In genomic region chr5:859391-859790, GRCh38 we compare ENCODE assay signal across 19 cellular contexts. TPM values are rescaled to one million over a fixed set of nuclear protein-coding genes. Genes with fewer than 3 reads are reported as not detected.
A peak's percentile ranks its signal among the peaks of the same experiment; 100 is the strongest.
DNase-seq lines count a peak whose midpoint lies in the region; ATAC-seq and TF ChIP-seq lines count a peak whose summit lies in the region.
"Had no signal": no experiment of that assay in that cellular context is flagged by ENCODE, and none has a peak within 500 bp of the region (broad histone marks: within the 10 kb centered on the region; RNA-seq: fewer than 3 reads in every experiment).

No MANE protein-coding gene starts in this region.

- no peak overlapping the region for H3K4me3 Mint-ChIP-seq in GM23338
- H3K4me3 Mint-ChIP-seq in endodermal cell: no peak overlapping the region
- H3K4me3 Mint-ChIP-seq in neural crest cell: no peak overlapping the region
- H3K4me3 Mint-ChIP-seq: CD4-positive, CD25-positive, alpha-beta regulatory T cell had no signal

- H3K9me2 ChIP-seq in GM23338 (ENCODE audit: insufficient read depth): no peaks in the 10 kb centered on the region

- no peak for ATAC-seq in GM23338
- ATAC-seq in HG03159 (IDR thresholded peaks at IDR 0.05; ENCODE audit: unreplicated experiment): no peak

- WGBS in endodermal cell (ENCODE audit: insufficient coverage in 1 of 2, insufficient read length in 1 of 2), 2 experiments: 93 to 94% methylated on average over 14 to 16 of the region's 16 CpGs

- H3K36me3 Mint-ChIP-seq in GM23338 (ENCODE audit: low read depth): peaks cover 15% of the 10 kb centered on the region
- H3K36me3 Mint-ChIP-seq in endodermal cell (ENCODE audit: low read depth): peaks cover 17% of the 10 kb centered on the region
- H3K36me3 Mint-ChIP-seq in neural crest cell (ENCODE audit: low read depth): no peaks in the 10 kb centered on the region

- H3K9me3 Mint-ChIP-seq in GM23338 (no peaks in the 10 kb centered on the region; the same call in 2 of the 3 replicates), endodermal cell (no peaks in the 10 kb centered on the region), neural crest cell (no peaks in the 10 kb centered on the region)

- H3K27ac ChIP-seq in GM23338 (ENCODE audit: low read depth): 0 out of 2 replicates have a peak overlapping the region, but pooled peaks have one; percentile 39
- peak overlapping the region; percentile 66 for H3K27ac ChIP-seq in RWPE1
- no peak overlapping the region for H3K27ac ChIP-seq in endodermal cell (ENCODE audit: low read depth, low read length)
- H3K27ac ChIP-seq: SK-N-MC had no signal

- H3K27me3 ChIP-seq in GM23338 (ENCODE audit: insufficient read depth): no peaks in the 10 kb centered on the region
- no peaks in the 10 kb centered on the region for H3K27me3 ChIP-seq in endodermal cell (ENCODE audit: control insufficient read depth, insufficient read depth, low read length, poor library complexity, severe bottlenecking)

- CTCF ChIA-PET in RWPE1 (lab: Yijun Ruan, JAX): no interaction called here

- H3K4me1 ChIP-seq in GM23338 (ENCODE audit: insufficient read depth) (no peaks in the 10 kb centered on the region), endodermal cell (ENCODE audit: control insufficient read depth, insufficient read depth, low read length) (no peaks in the 10 kb centered on the region)
- H3K4me1 ChIP-seq: HAP-1 had no signal

- no peak overlapping the region for H3K4me2 ChIP-seq in GM23338

- H3K9ac ChIP-seq in endodermal cell (ENCODE audit: extremely low read depth, low read length, poor library complexity, severe bottlenecking): no peak overlapping the region

- H3K36me3 ChIP-seq in GM23338 (ENCODE audit: insufficient read depth) (peaks cover 4% of the 10 kb centered on the region; the same call in 1 of the 2 replicates), endodermal cell (ENCODE audit: control insufficient read depth, insufficient read depth, low read length) (peaks cover 21% of the 10 kb centered on the region)

- H3F3A ChIP-seq in GM23338 (replicated peaks; ENCODE audit: low read depth): no peaks in the 10 kb centered on the region

- TF ChIP-seq CTCF in GM23338 (conservative IDR thresholded peaks at IDR 0.05; ENCODE audit: low read depth in 2 of 2) (no peak), RWPE1 (conservative IDR thresholded peaks at IDR 0.05; ENCODE audit: low read depth) (no peak), endodermal cell (conservative IDR thresholded peaks at IDR 0.05) (no peak), neural crest cell (conservative IDR thresholded peaks at IDR 0.05) (no peak)

- H4K20me1 ChIP-seq in GM23338 (replicated peaks; ENCODE audit: insufficient read depth): no peaks in the 10 kb centered on the region; the same call in 1 of the 2 replicates

- DNase-seq in GM23338 (ENCODE audit: low spot score) (no peak), RWPE1 (ENCODE audit: low spot score) (no peak), endodermal cell (no peak), neural crest cell (ENCODE audit: low read depth, low spot score) (no peak), NCI-H446 treated with DMSO at 0.1 percent for 48 hours (lab: John Stamatoyannopoulos, UW) (no peak), AML-193 (lab: John Stamatoyannopoulos, UW) (no peak)
- DNase-seq: CD4-positive, CD25-positive, alpha-beta regulatory T cell; DMS79; KG1; NCI-H1105; NCI-H146; NCI-H2029 treated with DMSO at 0.1 percent for 48 hours; NCI-H226; NCI-H524; OCI-M1; SHP77 had no signal

- H3K27me3 Mint-ChIP-seq in GM23338 (ENCODE audit: insufficient read depth, low read depth, poor library complexity) (peaks cover 12% of the 10 kb centered on the region), endodermal cell (ENCODE audit: insufficient read depth) (no peaks in the 10 kb centered on the region), neural crest cell (ENCODE audit: low read depth) (peaks cover 2% of the 10 kb centered on the region)
- H3K27me3 Mint-ChIP-seq: CD4-positive, CD25-positive, alpha-beta regulatory T cell had no signal

- POLR2A ChIA-PET in RWPE1 (lab: Yijun Ruan, JAX; ENCODE audit: low non-redundant PET): no interaction called here

- H3K4me3 ChIP-seq in GM23338 (no peak overlapping the region), endodermal cell (ENCODE audit: low read length) (no peak overlapping the region)
- H3K4me3 ChIP-seq: HAP-1, SK-N-MC had no signal

- H3K9me3 ChIP-seq in endodermal cell (ENCODE audit: control insufficient read depth, low read length): no peaks in the 10 kb centered on the region
- H3K9me3 ChIP-seq: HAP-1 had no signal

- H3K4me1 Mint-ChIP-seq in GM23338 (no peaks in the 10 kb centered on the region), endodermal cell (peaks cover 5% of the 10 kb centered on the region), neural crest cell (no peaks in the 10 kb centered on the region)

- H3K27ac Mint-ChIP-seq in GM23338 (peak overlapping the region; percentile 29), endodermal cell (peak overlapping the region; percentile 85), neural crest cell (ENCODE audit: unreplicated experiment) (peak overlapping the region; percentile 67)

- H3K79me2 ChIP-seq in GM23338 (replicated peaks; ENCODE audit: insufficient read depth): no peaks in the 10 kb centered on the region

- no peak overlapping the region for H2AFZ ChIP-seq in GM23338

TF ChIP-seq in GM23338, 12 proteins besides CTCF, POLR2A, EP300 and RAD21:
- TF ChIP-seq ZNF114 (CRISPR knock-in tag; IDR thresholded peaks at IDR 0.05) (no peak), EZH2phosphoT487 (IDR thresholded peaks at IDR 0.05; ENCODE audit: unreplicated experiment) (no peak), NANOG (IDR thresholded peaks at IDR 0.05; ENCODE audit: borderline replicate concordance) (no peak), JUNB (IDR thresholded peaks at IDR 0.05; ENCODE audit: unreplicated experiment) (no peak), EZH2 (IDR thresholded peaks at IDR 0.05; ENCODE audit: low read depth, unreplicated experiment) (no peak), ZNF331 (CRISPR knock-in tag; IDR thresholded peaks at IDR 0.05; ENCODE audit: low read depth) (no peak), CREB1 (CRISPR knock-in tag; IDR thresholded peaks at IDR 0.05; ENCODE audit: low read depth) (no peak)

RNA-seq across cellular contexts. Expression of gene ZDHHC11, which starts 8.6 kb away (rescaled TPM):
- 21.8 and 29.1 TPM in 2 replicates for total RNA-seq in GM23338 (2014; rRNA removed; shearing (Covaris generic))
- 5.1 and 8.0 TPM in 2 replicates for polyA plus RNA-seq in GM23338 (2016; fragmentation: Nextera tagmentation; extraction: Ambion mirVana)
- total RNA-seq in endodermal cell: 10 to 100 TPM; 10.6 to 28.9 TPM
- polyA plus RNA-seq in endodermal cell (2013, experiment 1 of 2): 8.4 TPM
- 10.4 TPM for polyA plus RNA-seq in endodermal cell (2013, experiment 2 of 2)
- total RNA-seq in neural crest cell: 14.5 and 17.2 TPM in 2 replicates
- polyA plus RNA-seq: CD4-positive, CD25-positive, alpha-beta regulatory T cell had no signal

RNA-seq across cellular contexts. Expression of gene BRD9, which starts 33.2 kb away (rescaled TPM):
- total RNA-seq in GM23338 (2014; rRNA removed; shearing (Covaris generic)): 41.6 and 54.7 TPM in 2 replicates
- polyA plus RNA-seq in GM23338 (2016; fragmentation: Nextera tagmentation; extraction: Ambion mirVana): 29.8 and 32.9 TPM in 2 replicates
- total RNA-seq in endodermal cell (10 to 100 TPM; 58.2 to 67.9 TPM), neural crest cell (77.3 and 80.1 TPM in 2 replicates)
- 48.1 TPM for polyA plus RNA-seq in endodermal cell (2013, experiment 1 of 2)
- 43.1 TPM for polyA plus RNA-seq in endodermal cell (2013, experiment 2 of 2)

RNA-seq across cellular contexts. Expression of gene TRIP13, which starts 33.3 kb away (rescaled TPM):
- total RNA-seq in GM23338 (2014; rRNA removed; shearing (Covaris generic)): 44.4 and 44.8 TPM in 2 replicates
- 42.2 and 42.5 TPM in 2 replicates for polyA plus RNA-seq in GM23338 (2016; fragmentation: Nextera tagmentation; extraction: Ambion mirVana)
- 10 to 100 TPM; 21.9 to 32.4 TPM for total RNA-seq in endodermal cell
- 31.7 TPM for polyA plus RNA-seq in endodermal cell (2013, experiment 1 of 2)
- polyA plus RNA-seq in endodermal cell (2013, experiment 2 of 2): 31.8 TPM
- 27.6 and 32.6 TPM in 2 replicates for total RNA-seq in neural crest cell

Comparison
In these comparisons a context has a peak if more than half of its experiments do, and no peak if none do; other contexts are left out.
1. H3K27ac Mint-ChIP-seq: peak in every context shown above with its lines; median percentile 85 in endodermal cell; 67 in neural crest cell; 29 in GM23338.